ENCODE assay signal across 3 cellular contexts in the genomic region with DNA sequence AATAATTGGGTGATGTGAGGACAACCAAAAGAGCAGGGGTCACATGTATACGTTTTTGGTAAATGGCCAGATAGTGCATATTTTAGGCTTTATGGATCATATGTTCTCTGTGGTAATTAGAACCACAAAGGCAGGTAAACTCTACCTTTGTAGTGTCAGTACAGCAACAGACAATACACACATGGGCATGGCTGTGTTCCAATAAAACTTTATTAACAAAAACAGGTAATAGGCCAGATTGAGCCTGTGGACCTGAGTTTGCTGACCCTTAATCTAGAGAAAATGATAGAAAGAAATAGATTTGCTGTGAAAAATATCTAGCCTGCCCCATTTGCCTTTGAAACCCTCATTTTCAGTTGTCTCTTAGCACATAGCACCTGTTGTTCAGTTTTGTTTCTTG.
TF ChIP-seq lines count a peak whose summit lies in the region.

No MANE protein-coding gene starts in this region.

TF ChIP-seq in GM12891, 5 proteins besides CTCF, POLR2A, EP300 and RAD21 (continued from another document):
- TF ChIP-seq TAF1 (IDR thresholded peaks at IDR 0.05; ENCODE audit: low read depth, low read length) (no peak), POU2F2 (IDR thresholded peaks at IDR 0.05; ENCODE audit: low read depth, low read length) (no peak), POLR2AphosphoS5 (IDR thresholded peaks at IDR 0.05; ENCODE audit: low read depth, low read length) (no peak)
TF ChIP-seq in GM12891: peak in this region for 0.

TF ChIP-seq in GM12878, 131 proteins besides CTCF, POLR2A, EP300 and RAD21 (continued from another document):
- TF ChIP-seq ZBTB40 (IDR thresholded peaks at IDR 0.05; ENCODE audit: borderline replicate concordance) (peak; percentile 82), USF1 (IDR thresholded peaks at IDR 0.05; ENCODE audit: borderline replicate concordance, extremely low read length, insufficient read depth, low read depth, low read length) (no peak), ZNF687 (IDR thresholded peaks at IDR 0.05) (no peak), CREM (IDR thresholded peaks at IDR 0.05; ENCODE audit: low read depth) (no peak)

TF ChIP-seq in K562, 482 proteins besides CTCF, POLR2A, EP300 and RAD21:
- no peak for TF ChIP-seq E4F1 (CRISPR knock-in tag; IDR thresholded peaks at IDR 0.05; ENCODE audit: borderline replicate concordance)
- no peak for TF ChIP-seq ZNF184 (CRISPR knock-in tag; IDR thresholded peaks at IDR 0.05)
- peak; percentile 91 for TF ChIP-seq ZBTB40 (IDR thresholded peaks at IDR 0.05)
- peak; percentile 56; the same call in 1 of the 2 replicates for TF ChIP-seq ZBTB40 (CRISPR knock-in tag; IDR thresholded peaks at IDR 0.05)
- no peak for TF ChIP-seq ZNF764 (CRISPR knock-in tag; IDR thresholded peaks at IDR 0.05; ENCODE audit: low read depth)
- no peak for TF ChIP-seq SAFB2 (IDR thresholded peaks at IDR 0.05; ENCODE audit: borderline replicate concordance, low read depth, low read length, severe bottlenecking)
- no peak for TF ChIP-seq TFE3 (CRISPR knock-in tag; IDR thresholded peaks at IDR 0.05)
- TF ChIP-seq, protein P1, sequence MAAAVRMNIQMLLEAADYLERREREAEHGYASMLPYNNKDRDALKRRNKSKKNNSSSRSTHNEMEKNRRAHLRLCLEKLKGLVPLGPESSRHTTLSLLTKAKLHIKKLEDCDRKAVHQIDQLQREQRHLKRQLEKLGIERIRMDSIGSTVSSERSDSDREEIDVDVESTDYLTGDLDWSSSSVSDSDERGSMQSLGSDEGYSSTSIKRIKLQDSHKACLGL (CRISPR knock-in tag; IDR thresholded peaks at IDR 0.05; ENCODE audit: borderline replicate concordance, poor library complexity, severe bottlenecking), result no peak
- TF ChIP-seq, protein P2, sequence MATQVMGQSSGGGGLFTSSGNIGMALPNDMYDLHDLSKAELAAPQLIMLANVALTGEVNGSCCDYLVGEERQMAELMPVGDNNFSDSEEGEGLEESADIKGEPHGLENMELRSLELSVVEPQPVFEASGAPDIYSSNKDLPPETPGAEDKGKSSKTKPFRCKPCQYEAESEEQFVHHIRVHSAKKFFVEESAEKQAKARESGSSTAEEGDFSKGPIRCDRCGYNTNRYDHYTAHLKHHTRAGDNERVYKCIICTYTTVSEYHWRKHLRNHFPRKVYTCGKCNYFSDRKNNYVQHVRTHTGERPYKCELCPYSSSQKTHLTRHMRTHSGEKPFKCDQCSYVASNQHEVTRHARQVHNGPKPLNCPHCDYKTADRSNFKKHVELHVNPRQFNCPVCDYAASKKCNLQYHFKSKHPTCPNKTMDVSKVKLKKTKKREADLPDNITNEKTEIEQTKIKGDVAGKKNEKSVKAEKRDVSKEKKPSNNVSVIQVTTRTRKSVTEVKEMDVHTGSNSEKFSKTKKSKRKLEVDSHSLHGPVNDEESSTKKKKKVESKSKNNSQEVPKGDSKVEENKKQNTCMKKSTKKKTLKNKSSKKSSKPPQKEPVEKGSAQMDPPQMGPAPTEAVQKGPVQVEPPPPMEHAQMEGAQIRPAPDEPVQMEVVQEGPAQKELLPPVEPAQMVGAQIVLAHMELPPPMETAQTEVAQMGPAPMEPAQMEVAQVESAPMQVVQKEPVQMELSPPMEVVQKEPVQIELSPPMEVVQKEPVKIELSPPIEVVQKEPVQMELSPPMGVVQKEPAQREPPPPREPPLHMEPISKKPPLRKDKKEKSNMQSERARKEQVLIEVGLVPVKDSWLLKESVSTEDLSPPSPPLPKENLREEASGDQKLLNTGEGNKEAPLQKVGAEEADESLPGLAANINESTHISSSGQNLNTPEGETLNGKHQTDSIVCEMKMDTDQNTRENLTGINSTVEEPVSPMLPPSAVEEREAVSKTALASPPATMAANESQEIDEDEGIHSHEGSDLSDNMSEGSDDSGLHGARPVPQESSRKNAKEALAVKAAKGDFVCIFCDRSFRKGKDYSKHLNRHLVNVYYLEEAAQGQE (CRISPR knock-in tag; IDR thresholded peaks at IDR 0.05; ENCODE audit: low read depth), result no peak
